ENCODE assay signal across 8 cellular contexts in the genomic region with DNA sequence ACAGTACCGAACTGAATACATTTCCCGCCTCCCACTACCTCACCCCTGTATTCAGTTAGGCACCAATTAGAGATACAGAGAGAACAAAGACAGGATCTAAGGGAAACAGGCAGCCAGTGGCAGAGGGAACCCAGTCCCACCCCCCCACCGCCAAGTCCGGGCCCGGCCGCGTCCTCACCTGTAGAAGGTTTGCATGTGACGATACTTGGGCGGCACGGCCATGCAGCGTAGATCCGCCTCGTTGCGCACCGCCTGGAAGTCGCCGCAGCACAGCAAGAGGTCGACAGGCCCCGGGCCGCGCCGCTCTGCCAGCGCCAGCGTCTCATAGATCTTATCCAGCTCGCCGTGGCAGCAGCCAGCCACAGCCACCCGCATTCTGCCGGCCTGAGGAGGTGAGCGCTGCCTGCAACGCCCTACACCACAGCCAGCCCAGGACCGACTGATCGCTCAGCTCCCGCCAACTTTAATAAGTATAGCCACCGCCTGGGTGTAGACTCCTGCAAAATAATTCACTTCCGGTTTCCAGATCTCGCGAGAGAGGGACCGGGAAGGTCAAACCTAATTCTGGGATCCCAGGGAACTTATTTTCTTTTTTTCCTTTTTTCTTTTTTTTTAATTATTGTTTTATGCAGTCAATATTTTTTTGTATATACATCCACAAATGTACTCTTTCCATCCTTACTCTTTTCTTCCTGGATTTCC. TPM values are rescaled to one million over a fixed set of nuclear protein-coding genes. Genes with fewer than 3 reads are reported as not detected.
A peak's percentile ranks its signal among the peaks of the same experiment; 100 is the strongest.
DNase-seq lines count a peak whose midpoint lies in the region; ATAC-seq and TF ChIP-seq lines count a peak whose summit lies in the region.

A gene with protein sequence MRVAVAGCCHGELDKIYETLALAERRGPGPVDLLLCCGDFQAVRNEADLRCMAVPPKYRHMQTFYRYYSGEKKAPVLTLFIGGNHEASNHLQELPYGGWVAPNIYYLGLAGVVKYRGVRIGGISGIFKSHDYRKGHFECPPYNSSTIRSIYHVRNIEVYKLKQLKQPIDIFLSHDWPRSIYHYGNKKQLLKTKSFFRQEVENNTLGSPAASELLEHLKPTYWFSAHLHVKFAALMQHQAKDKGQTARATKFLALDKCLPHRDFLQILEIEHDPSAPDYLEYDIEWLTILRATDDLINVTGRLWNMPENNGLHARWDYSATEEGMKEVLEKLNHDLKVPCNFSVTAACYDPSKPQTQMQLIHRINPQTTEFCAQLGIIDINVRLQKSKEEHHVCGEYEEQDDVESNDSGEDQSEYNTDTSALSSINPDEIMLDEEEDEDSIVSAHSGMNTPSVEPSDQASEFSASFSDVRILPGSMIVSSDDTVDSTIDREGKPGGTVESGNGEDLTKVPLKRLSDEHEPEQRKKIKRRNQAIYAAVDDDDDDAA (minus strand): TSS at position 501 of the 702 bp plus-strand sequence. CDS start 126 bp downstream, at position 375.

- no peaks in the 10 kb centered on the region for H3K36me3 ChIP-seq in rectal smooth muscle tissue (ENCODE audit: control insufficient read depth, insufficient read depth, low read length)
- H3K36me3 ChIP-seq in aorta (ENCODE audit: control insufficient read depth in 1 of 2, insufficient read depth in 2 of 2, low read length in 1 of 2): no peaks in the 10 kb centered on the region

- peak; percentile 76 for ATAC-seq in GM18508 (IDR thresholded peaks at IDR 0.05; ENCODE audit: insufficient read depth, unreplicated experiment)
- peak; percentile 88 for ATAC-seq in HG02973 (IDR thresholded peaks at IDR 0.05; ENCODE audit: unreplicated experiment)
- peak; percentile 95 for ATAC-seq in aorta (ENCODE audit: low FRiP score)

- H3K27ac ChIP-seq in rectal smooth muscle tissue (ENCODE audit: low read depth, low read length): peak within 1 kb of the TSS; percentile 69
- H3K27ac ChIP-seq in aorta (ENCODE audit: low read depth in 1 of 2, low read length in 2 of 2): peak within 1 kb of the TSS in 1 of 2 donors; percentile 34

- H3K4me1 ChIP-seq in rectal smooth muscle tissue (ENCODE audit: control insufficient read depth, insufficient read depth, low read length) (no peaks in the 10 kb centered on the region), aorta (ENCODE audit: control insufficient read depth in 1 of 2, insufficient read depth in 2 of 2, low read length in 2 of 2) (peaks cover 0 to 3% of the 10 kb centered on the region in 2 donors)

- in situ Hi-C loops in astrocyte of the cerebellum (cut with HindIII; ENCODE audit: low sequenced_read_pairs): no loop called here

- H3K4me3 ChIP-seq in astrocyte of the cerebellum (ENCODE audit: low read depth, low read length) (peak within 1 kb of the TSS; percentile 87), rectal smooth muscle tissue (ENCODE audit: low read length) (peak within 1 kb of the TSS; percentile 69), aorta (ENCODE audit: low read length in 2 of 2) (peak within 1 kb of the TSS; percentile 13 to 64)

- peak; percentile 72 to 79 for DNase-seq in NCI-H1930 (lab: John Stamatoyannopoulos, UW)
- peak; percentile 65 for DNase-seq in T-helper 9 cell
- DNase-seq in astrocyte of the cerebellum (ENCODE audit: low read depth): peak; percentile 65
- DNase-seq in hepatic stellate cell (ENCODE audit: low spot score): peak; percentile 74
- DNase-seq in aorta: peak; percentile 78 to 88

- H3K9me3 ChIP-seq in aorta (ENCODE audit: control insufficient read depth, low read length): no peaks in the 10 kb centered on the region

- no peak for TF ChIP-seq CTCF in astrocyte of the cerebellum (IDR thresholded peaks at IDR 0.05; ENCODE audit: low read depth, low read length, missing control alignments)

- WGBS in aorta, 2 donors: 0 to 1% methylated on average over 38 of the region's 38 CpGs

- H3K9ac ChIP-seq in rectal smooth muscle tissue (ENCODE audit: low read length): peak within 1 kb of the TSS; percentile 50

- intact Hi-C loops in aorta (cut with DNase I): loop anchor here in 1 of 2 donors (10.0 kb wide), 1 partner anchor 60 kb away; a partner anchor contains a TSS

- peaks cover 2% of the 10 kb centered on the region for H3K27me3 ChIP-seq in rectal smooth muscle tissue (ENCODE audit: control insufficient read depth, insufficient read depth, low read length)
- H3K27me3 ChIP-seq in aorta (ENCODE audit: control insufficient read depth in 1 of 2, insufficient read depth in 2 of 2, low read length in 1 of 2): no peaks in the 10 kb centered on the region

RNA-seq across cellular contexts. Expression of the gene that starts here (rescaled TPM):
- 10 to 100 TPM; 11.1 to 15.3 TPM for total RNA-seq in aorta
- polyA plus RNA-seq in aorta: 1 to 10 TPM; 5.5 to 9.9 TPM
